In genomic region chr5:148808864-148809642, GRCh38 we compare ENCODE assay signal across 8 cellular contexts. TPM values are rescaled to one million over a fixed set of nuclear protein-coding genes. Genes with fewer than 3 reads are reported as not detected.
DNase-seq lines count a peak whose midpoint lies in the region; ATAC-seq, FAIRE-seq and TF ChIP-seq lines count a peak whose summit lies in the region.

No MANE protein-coding gene starts in this region.

- no peaks in the 10 kb centered on the region for H3K9me3 Mint-ChIP-seq in neural progenitor cell

- H3K9ac ChIP-seq in mammary epithelial cell (ENCODE audit: insufficient read depth, low read length) (peak overlapping the region; percentile 50), neural progenitor cell (no peak overlapping the region)

- no peaks in the 10 kb centered on the region for H3K36me3 Mint-ChIP-seq in neural progenitor cell

- no peaks in the 10 kb centered on the region for H3K79me2 ChIP-seq in mammary epithelial cell (ENCODE audit: insufficient read depth, low read length)
- no peaks in the 10 kb centered on the region for H3K79me2 ChIP-seq in neural progenitor cell (ENCODE audit: low read depth)

- no peaks in the 10 kb centered on the region for H3K9me3 ChIP-seq in mammary epithelial cell (replicated peaks; ENCODE audit: insufficient read depth, low read length)
- H3K9me3 ChIP-seq in pancreas = no peaks in the 10 kb centered on the region
- no peaks in the 10 kb centered on the region for H3K9me3 ChIP-seq in neural progenitor cell (ENCODE audit: low read depth)

- CTCF ChIA-PET in mammary epithelial cell (lab: Charles Lee; ENCODE audit: low non-redundant PET) = no interaction called here

- BruUV-seq in mammary epithelial cell (replicated peaks; lab: Mats Ljungman, UMichigan) = no TSS peak

- H3K4me3 Mint-ChIP-seq in neural progenitor cell = no peak overlapping the region

- H3K36me3 ChIP-seq in mammary epithelial cell (ENCODE audit: insufficient read depth, low read length) (no peaks in the 10 kb centered on the region), pancreas (no peaks in the 10 kb centered on the region), neural progenitor cell (no peaks in the 10 kb centered on the region)

- peaks cover 21% of the 10 kb centered on the region for H3K4me1 Mint-ChIP-seq in neural progenitor cell

- H3K27ac Mint-ChIP-seq in neural progenitor cell = no peak overlapping the region

- in situ Hi-C loops in mammary epithelial cell (cut with MboI; ENCODE audit: low sequenced_read_pairs in 2 of 2) = no loop called here

- no peak for FAIRE-seq in pancreas (lab: Jason Lieb, UNC)

- dilution Hi-C loops in mammary epithelial cell (cut with HindIII; ENCODE audit: low sequenced_read_pairs) = no loop called here

- H3K27me3 ChIP-seq in mammary epithelial cell (ENCODE audit: insufficient read depth, low read length) = no peaks in the 10 kb centered on the region
- H3K27me3 ChIP-seq in pancreas = no peaks in the 10 kb centered on the region
- H3K27me3 ChIP-seq in neural progenitor cell = no peaks in the 10 kb centered on the region

- peak; percentile 99 for DNase-seq in NOMO-1 treated with DMSO at 0.1 percent for 48 hours (lab: John Stamatoyannopoulos, UW; ENCODE audit: unreplicated experiment)
- DNase-seq in mammary epithelial cell = no peak
- no peak for DNase-seq in pancreas
- no peak for DNase-seq in neural progenitor cell (ENCODE audit: low spot score)
- DNase-seq in mucosa of gallbladder (ENCODE audit: low spot score) = no peak

- H2AFZ ChIP-seq in mammary epithelial cell (ENCODE audit: low read depth, low read length) (peak overlapping the region; percentile 83), neural progenitor cell (replicated peaks) (no peak overlapping the region)

- WGBS in mammary epithelial cell (ENCODE audit: low coverage, missing lambda C conversion rate) = 9% methylated on average over 9 of the region's 10 CpGs
- 59 to 64% methylated on average over 10 of the region's 10 CpGs for WGBS in pancreas, 2 donors

- TF ChIP-seq CTCF in C4-2B (conservative IDR thresholded peaks at IDR 0.05) (no peak), mammary epithelial cell (conservative IDR thresholded peaks at IDR 0.05 in 1 of 2, IDR thresholded peaks at IDR 0.05 in 1 of 2; ENCODE audit: extremely low read depth in 1 of 2, insufficient read depth in 1 of 2, low read depth in 1 of 2, low read length in 2 of 2) (no peak), pancreas (IDR thresholded peaks at IDR 0.05) (no peak), neural progenitor cell (IDR thresholded peaks at IDR 0.05) (no peak)

- intact Hi-C loops in mammary epithelial cell (cut with micrococcal nuclease) (no loop called here), pancreas (cut with DNase I) (no loop called here)

- H3K27ac ChIP-seq in C4-2B = peak overlapping the region; percentile 69
- H3K27ac ChIP-seq in mammary epithelial cell (ENCODE audit: insufficient read depth, low read depth, low read length) = no peak overlapping the region
- H3K27ac ChIP-seq in pancreas = no peak overlapping the region
- H3K27ac ChIP-seq in neural progenitor cell = no peak overlapping the region

- H4K20me1 ChIP-seq in mammary epithelial cell (ENCODE audit: insufficient read depth, low read length) (no peaks in the 10 kb centered on the region), neural progenitor cell (ENCODE audit: low read depth) (no peaks in the 10 kb centered on the region)

- peak overlapping the region; percentile 90 for H3K4me2 ChIP-seq in mammary epithelial cell (ENCODE audit: insufficient read depth, low read depth, low read length)
- no peak overlapping the region for H3K4me2 ChIP-seq in neural progenitor cell

- no peaks in the 10 kb centered on the region for H3F3A ChIP-seq in neural progenitor cell (ENCODE audit: low read depth)

- peaks cover 3% of the 10 kb centered on the region for H3K27me3 Mint-ChIP-seq in neural progenitor cell (ENCODE audit: insufficient read depth, low read depth)

- ATAC-seq in GM19035 (IDR thresholded peaks at IDR 0.05; ENCODE audit: unreplicated experiment) (peak; percentile 70), HG03108 (IDR thresholded peaks at IDR 0.05; ENCODE audit: unreplicated experiment) (peak; percentile 50), pancreas (peak in 3 of 4 donors; percentile 44 to 75 (median 67))

- H3K4me3 ChIP-seq in mammary epithelial cell (replicated peaks in 1 of 3; ENCODE audit: insufficient read depth in 1 of 3, low read depth in 2 of 3, low read length in 3 of 3) (peak overlapping the region; percentile 28 to 72 (median 51)), pancreas (no peak overlapping the region), neural progenitor cell (no peak overlapping the region)

- H3K4me1 ChIP-seq in mammary epithelial cell (ENCODE audit: insufficient read depth, low read length) = peaks cover 25% of the 10 kb centered on the region
- H3K4me1 ChIP-seq in pancreas = peaks cover 0 to 3% (median 0%) of the 10 kb centered on the region in 3 donors
- no peaks in the 10 kb centered on the region for H3K4me1 ChIP-seq in neural progenitor cell

RNA-seq across cellular contexts. Expression of gene ADRB2, which starts 17.4 kb away (rescaled TPM):
- total RNA-seq in mammary epithelial cell (10 to 100 TPM in 1 of 2 donors, 1 to 10 TPM in 1; 4.8 to 14.8 TPM), pancreas (1 to 10 TPM in 1 of 6 donors, under 1 TPM in 5; 0.09 to 1.1 (median 0.40) TPM), neural progenitor cell (ENCODE audit: low replicate concordance) (0.32 and 0.40 TPM in 2 replicates), mucosa of gallbladder (3.4 TPM)
- polyA plus RNA-seq in mammary epithelial cell (9.5 TPM), pancreas (under 1 TPM; 0.42 to 0.70 TPM)
- polyA minus RNA-seq in mammary epithelial cell = 14.4 TPM

Comparison
In these comparisons a context has a peak if more than half of its experiments do, and no peak if none do; other contexts are left out.
1. H3K4me3 ChIP-seq: peak in mammary epithelial cell (3 of 3); none in pancreas (0 of 4) and neural progenitor cell (single experiment).
2. Peak in every context shown above with its lines, with median percentiles within 50 percentile points of each other: ATAC-seq.